In genomic region chr22:37676691-37677627, GRCh38 we compare ENCODE assay signal across 8 cellular contexts. TPM values are rescaled to one million over a fixed set of nuclear protein-coding genes. Genes with fewer than 3 reads are reported as not detected.
DNase-seq lines count a peak whose midpoint lies in the region; ATAC-seq, FAIRE-seq and TF ChIP-seq lines count a peak whose summit lies in the region.

No MANE protein-coding gene starts in this region.

- POLR2A ChIA-PET in Caco-2 (lab: Charles Lee) = interaction anchor here (0.6 kb wide), 1 partner anchor 70 kb away, joined by 4 read pairs; no protein-coding TSS in a partner anchor

- H3K27me3 ChIP-seq in Caco-2 (replicated peaks; ENCODE audit: control insufficient read depth, insufficient read depth, low read length) (no peaks in the 10 kb centered on the region), adipocyte (replicated peaks; ENCODE audit: control insufficient read depth, insufficient read depth, low read length) (no peaks in the 10 kb centered on the region), right atrium auricular region (no peaks in the 10 kb centered on the region)

- H3K9ac ChIP-seq in adipocyte (ENCODE audit: low read length) = peak overlapping the region; percentile 98

- peak overlapping the region; percentile 93 to 94 for H3K27ac ChIP-seq in right atrium auricular region

- H3K36me3 Mint-ChIP-seq in Caco-2 (ENCODE audit: insufficient read depth, unreplicated experiment) = peaks cover 6% of the 10 kb centered on the region

- DNase-seq in Caco-2 = peak; percentile 84 to 88
- DNase-seq in Kasumi-1 (lab: John Stamatoyannopoulos, UW) = peak; percentile 87 to 88
- DNase-seq in SW480 (ENCODE audit: low spot score) = peak; percentile 90
- DNase-seq in adipocyte (ENCODE audit: low read depth) = peak; percentile 99
- DNase-seq in right atrium auricular region (ENCODE audit: low spot score) = peak; percentile 92
- peak; percentile 57 for DNase-seq in putamen (ENCODE audit: low spot score)
- DNase-seq in urothelium cell line (ENCODE audit: low spot score) = peak; percentile 89

- ATAC-seq in GM21576 (IDR thresholded peaks at IDR 0.05; ENCODE audit: unreplicated experiment) = peak; percentile 34

- peak overlapping the region; percentile 79 for H3K4me3 Mint-ChIP-seq in Caco-2 (ENCODE audit: unreplicated experiment)

- FAIRE-seq in urothelium cell line (lab: Jason Lieb, UNC) = peak; percentile 97

- CTCF ChIA-PET in Caco-2 (lab: Charles Lee) = interaction anchor here (0.7 to 0.9 kb wide), 3 partner anchors 9 to 118 kb away, joined by 3 to 4 read pairs (median 3); partner anchors contain the start of gene NOL12

- TF ChIP-seq CTCF in Caco-2 (IDR thresholded peaks at IDR 0.05; ENCODE audit: insufficient read depth in 1 of 2, low read depth in 1 of 2, low read length in 1 of 2, severe bottlenecking in 1 of 2, unreplicated experiment in 1 of 2) (no peak), right atrium auricular region (IDR thresholded peaks at IDR 0.05) (no peak)

- H3K9me3 ChIP-seq in Caco-2 = no peaks in the 10 kb centered on the region
- no peaks in the 10 kb centered on the region for H3K9me3 ChIP-seq in adipocyte (ENCODE audit: control insufficient read depth, low read length)
- no peaks in the 10 kb centered on the region for H3K9me3 ChIP-seq in right atrium auricular region

- peaks cover 9% of the 10 kb centered on the region; the same call in 1 of the 2 replicates for H3K4me1 ChIP-seq in Caco-2
- H3K4me1 ChIP-seq in adipocyte (ENCODE audit: control insufficient read depth, insufficient read depth, low read length) = peaks cover 28% of the 10 kb centered on the region
- peaks cover 0 to 57% of the 10 kb centered on the region in 2 donors for H3K4me1 ChIP-seq in right atrium auricular region

- H3K4me1 Mint-ChIP-seq in Caco-2 (ENCODE audit: low read depth, unreplicated experiment) = peaks cover 7% of the 10 kb centered on the region

- no peaks in the 10 kb centered on the region for H3K36me3 ChIP-seq in Caco-2 (ENCODE audit: control insufficient read depth, insufficient read depth, low read length)
- H3K36me3 ChIP-seq in adipocyte (ENCODE audit: control insufficient read depth, insufficient read depth, low read length, severe bottlenecking) = peaks cover 24% of the 10 kb centered on the region
- H3K36me3 ChIP-seq in right atrium auricular region = peaks cover 21% of the 10 kb centered on the region

- H3K4me3 ChIP-seq in Caco-2 (ENCODE audit: low read depth, low read length) (peak overlapping the region; percentile 53), adipocyte (ENCODE audit: low read length) (peak overlapping the region; percentile 95), right atrium auricular region (peak overlapping the region; percentile 47 to 67)

- no peaks in the 10 kb centered on the region for H3K27me3 Mint-ChIP-seq in Caco-2 (ENCODE audit: insufficient read depth, unreplicated experiment)

- intact Hi-C loops in Caco-2 (cut with micrococcal nuclease; ENCODE audit: unreplicated experiment) = loop anchor here (2.0 kb wide), 1 partner anchor 18 kb away; the partner anchor contains the start of gene PDXP

- no peaks in the 10 kb centered on the region for H3K9me3 Mint-ChIP-seq in Caco-2 (ENCODE audit: unreplicated experiment)

- H3K27ac Mint-ChIP-seq in Caco-2 (ENCODE audit: unreplicated experiment) = peak overlapping the region; percentile 65

- TSS peak; percentile 74 for BruUV-seq in Caco-2 (replicated peaks; lab: Mats Ljungman, UMichigan)

RNA-seq across cellular contexts. Expression of gene LGALS1, which starts 1.5 kb away (rescaled TPM):
- total RNA-seq in Caco-2 (2022) (3.2 and 4.8 TPM in 2 replicates), right atrium auricular region (1,000 to 10,000 TPM in 1 of 2 donors, 100 to 1,000 TPM in 1; 584 to 1,958 TPM)

RNA-seq across cellular contexts. Expression of gene NOL12, which starts 9.2 kb away (rescaled TPM):
- 20.2 and 22.3 TPM in 2 replicates for total RNA-seq in Caco-2 (2022)
- total RNA-seq in right atrium auricular region = 10 to 100 TPM; 17.8 to 24.7 TPM

RNA-seq across cellular contexts. Expression of gene PDXP, which starts 18.4 kb away (rescaled TPM):
- total RNA-seq in Caco-2 (2022) (24.1 and 24.5 TPM in 2 replicates), right atrium auricular region (10 to 100 TPM; 15.7 to 32.0 TPM)

RNA-seq across cellular contexts. Expression of gene TRIOBP, which starts 19.9 kb away (rescaled TPM):
- 30.7 and 38.4 TPM in 2 replicates for total RNA-seq in Caco-2 (2022)
- 100 to 1,000 TPM; 108 to 118 TPM for total RNA-seq in right atrium auricular region

RNA-seq across cellular contexts. Expression of gene SH3BP1, which starts 37.5 kb away (rescaled TPM):
- total RNA-seq in Caco-2 (2022) = 19.8 and 20.7 TPM in 2 replicates
- total RNA-seq in right atrium auricular region = 1 to 10 TPM; 1.5 to 4.0 TPM

Comparison
In these comparisons a context has a peak if more than half of its experiments do, and no peak if none do; other contexts are left out.
1. Peak in every context shown above with its lines: DNase-seq, ATAC-seq, H3K4me3 ChIP-seq and H3K27ac ChIP-seq.
2. RNA of gene LGALS1, which starts 1.5 kb away (total RNA-seq): 584 to 1,958 TPM in right atrium auricular region; 3.2 to 4.8 TPM in Caco-2; every median in the first group is over 100 times any median in the second.